ENCODE assay signal across 18 cellular contexts in the genomic region with DNA sequence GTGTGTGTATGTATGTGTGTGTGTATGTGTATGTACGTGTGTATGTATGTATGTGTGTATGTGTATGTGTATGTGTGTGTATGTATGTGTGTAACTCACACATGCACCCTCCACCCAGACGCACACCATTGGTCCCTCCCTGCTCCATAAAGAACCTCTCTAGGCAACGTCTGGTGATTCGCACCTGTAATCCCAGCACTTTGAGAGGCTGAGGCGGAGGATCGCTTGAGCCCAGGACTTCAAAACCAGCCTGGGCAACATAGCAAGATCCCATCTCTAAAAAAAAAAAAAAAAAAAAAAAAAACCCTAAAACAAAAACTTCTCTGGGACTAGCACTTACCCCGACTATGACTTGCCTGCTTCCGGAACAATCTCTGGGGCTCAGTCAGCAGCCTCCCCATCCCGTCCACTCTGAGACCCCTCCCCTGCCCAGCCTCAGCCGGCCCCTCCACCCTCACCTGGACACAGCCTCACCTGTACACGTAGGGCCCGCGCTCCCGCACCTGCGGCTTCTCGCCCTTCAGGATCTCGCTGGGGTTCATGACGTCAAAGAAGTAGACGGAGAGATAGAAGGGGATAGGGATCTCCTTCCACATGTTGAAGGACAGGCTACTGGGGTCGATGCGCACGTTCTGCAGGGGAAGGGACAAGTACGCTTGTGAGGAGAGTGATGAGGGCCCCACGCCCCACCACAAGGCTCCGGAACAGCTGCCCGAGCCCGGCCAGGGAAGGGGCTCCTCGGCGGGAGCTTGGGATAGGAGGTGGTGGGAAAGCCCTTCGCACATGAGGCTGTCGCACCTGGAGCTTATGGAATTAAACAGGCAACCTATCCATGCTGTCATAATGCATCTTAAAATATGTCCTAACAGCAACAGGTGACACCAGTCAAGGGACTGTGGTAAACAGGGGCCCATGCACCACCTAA.
"Had no signal": no experiment of that assay in that cellular context is flagged by ENCODE, and none has a peak within 500 bp of the region (broad histone marks: within the 10 kb centered on the region; RNA-seq: fewer than 3 reads in every experiment).

No MANE protein-coding gene starts in this region.

- ATAC-seq: gastrocnemius medialis; naive thymus-derived CD4-positive, alpha-beta T cell had no signal

- H3K4me1 ChIP-seq: esophagus muscularis mucosa, gastrocnemius medialis, left ventricle myocardium inferior, uterus had no signal

- H3K4me3 ChIP-seq: coronary artery, esophagus muscularis mucosa, gastrocnemius medialis, left ventricle myocardium inferior, lung, uterus had no signal

- H3K9me3 ChIP-seq: esophagus muscularis mucosa, gastrocnemius medialis, left ventricle myocardium inferior, neutrophil, uterus had no signal

- H3K36me3 ChIP-seq: neutrophil, uterus had no signal

- H3K27me3 ChIP-seq: esophagus muscularis mucosa, gastrocnemius medialis, neutrophil, uterus had no signal

- H3K27ac ChIP-seq: coronary artery, epithelial cell of prostate, esophagus muscularis mucosa, gastrocnemius medialis, left ventricle myocardium inferior, neutrophil, uterus had no signal

- DNase-seq: effector CD4-positive, alpha-beta T cell; gastrocnemius medialis; left ventricle myocardium inferior; mesendoderm; naive thymus-derived CD4-positive, alpha-beta T cell; nephron progenitor cell; posterior cingulate gyrus; small intestine; stimulated activated CD4-positive, alpha-beta T cell treated with anti-CD3 and anti-CD28 coated beads, Interleukin-12 subunit alpha, Interleukin-12 subunit beta, amount 100 ng/mL, for 4 hours; stimulated activated naive CD4-positive, alpha-beta T cell treated with Interleukin-2 at 50 U/mL for 16 hours; uterus had no signal

- FAIRE-seq: endometrium, keratinocyte, small intestine had no signal
